16 cellular contexts compared by ENCODE assay signal in the genomic region with DNA sequence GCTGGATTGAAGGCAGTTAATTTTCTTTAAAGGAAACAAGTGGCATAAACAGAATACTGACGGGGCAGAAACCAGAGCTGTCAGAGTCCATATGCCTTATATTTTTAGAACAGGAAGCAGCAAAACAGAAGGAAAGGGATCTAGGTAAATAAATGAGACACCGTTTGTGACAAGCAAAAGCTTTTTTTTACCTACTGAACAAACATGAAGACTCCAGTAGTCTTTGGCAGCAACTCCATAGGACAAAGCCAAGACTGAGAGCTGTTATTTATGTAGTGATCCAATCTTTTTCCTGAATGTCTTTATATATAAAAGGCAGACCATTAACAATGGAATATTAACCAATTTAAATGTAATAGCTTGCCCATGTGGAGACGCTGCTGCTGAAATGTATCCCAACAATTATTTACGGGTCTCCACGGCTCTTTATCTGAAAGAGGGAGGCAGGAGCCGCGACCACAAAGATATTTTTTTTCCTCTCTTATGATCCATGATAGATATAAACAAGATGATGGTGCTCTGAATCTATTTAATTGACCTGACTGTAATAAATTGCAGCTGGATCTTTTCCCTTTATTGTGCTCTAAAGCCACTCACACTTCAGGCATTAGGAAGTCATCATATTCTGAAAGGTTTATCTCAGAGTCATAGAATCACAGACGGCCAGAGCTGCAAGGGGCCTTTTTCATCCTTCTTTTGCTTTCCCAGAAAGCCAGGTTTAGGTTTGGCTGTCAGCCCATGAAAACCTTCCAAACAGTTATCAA.
DNase-seq lines count a peak whose midpoint lies in the region; TF ChIP-seq lines count a peak whose summit lies in the region.
"Had no signal": no experiment of that assay in that cellular context is flagged by ENCODE, and none has a peak within 500 bp of the region (broad histone marks: within the 10 kb centered on the region; RNA-seq: fewer than 3 reads in every experiment).

No MANE protein-coding gene starts in this region.

- TF ChIP-seq CTCF in VCaP (conservative IDR thresholded peaks at IDR 0.05), result no peak; the same call in 1 of the 2 replicates

- H3K27ac ChIP-seq in VCaP, result peak overlapping the region; percentile 94
- H3K27ac ChIP-seq: BLaER1 treated with 17β-estradiol and CSF1 and Interleukin-3, amounts not matched to agents 10 nM and 100 nM; sigmoid colon; vagina had no signal

- DNase-seq in DMS53 treated with DMSO at 0.1 percent for 48 hours (lab: John Stamatoyannopoulos, UW; ENCODE audit: unreplicated experiment), result peak; percentile 39
- DNase-seq in NCI-H1930 (lab: John Stamatoyannopoulos, UW), result peak; percentile 96 to 97
- DNase-seq in left kidney (ENCODE audit: low read depth, low spot score), result peak; percentile 45
- DNase-seq in NCI-H2107 (lab: John Stamatoyannopoulos, UW), result no peak
- no peak for DNase-seq in activated CD8-positive, alpha-beta memory T cell treated with anti-CD3 and anti-CD28 coated beads for 24 hours
- no peak for DNase-seq in NCI-H226
- no peak for DNase-seq in NK-92 (lab: John Stamatoyannopoulos, UW; ENCODE audit: unreplicated experiment)
- DNase-seq: activated CD4-positive, CD25-positive, alpha-beta regulatory T cell; GDM1; left ventricle myocardium superior; natural killer cell; sigmoid colon; stimulated activated naive CD4-positive, alpha-beta T cell treated with Interleukin-2 at 50 U/mL for 16 hours had no signal

Comparison
In these comparisons a context has a peak if more than half of its experiments do, and no peak if none do; other contexts are left out.
1. DNase-seq: peak in DMS53 treated with DMSO at 0.1 percent for 48 hours (single experiment), NCI-H1930 (2 of 2) and left kidney (single experiment); none in NCI-H2107 (single experiment), activated CD8-positive, alpha-beta memory T cell treated with anti-CD3 and anti-CD28 coated beads for 24 hours (single experiment), NCI-H226 (single experiment) and NK-92 (single experiment).